Comparison of ENCODE assay signal across 8 cellular contexts in genomic region chr11:46238078-46238966, GRCh38. TPM values are rescaled to one million over a fixed set of nuclear protein-coding genes. Genes with fewer than 3 reads are reported as not detected.
DNase-seq lines count a peak whose midpoint lies in the region; ATAC-seq and TF ChIP-seq lines count a peak whose summit lies in the region.

No MANE protein-coding gene starts in this region.

- peak overlapping the region; percentile 62 for H2BK5ac ChIP-seq in neuronal stem cell (ENCODE audit: low read length)

- H3K9me3 ChIP-seq in Peyer's patch (peaks cover 0 to under 1% (median 0%) of the 10 kb centered on the region in 4 donors), neuronal stem cell (replicated peaks in 1 of 2; ENCODE audit: control insufficient read depth in 2 of 2, insufficient read depth in 1 of 2, low read depth in 1 of 2, low read length in 2 of 2) (peaks cover 0 to 16% of the 10 kb centered on the region in 2 donors), tibial artery (no peaks in the 10 kb centered on the region)

- H2BK12ac ChIP-seq in neuronal stem cell (ENCODE audit: low read length): no peak overlapping the region

- H3K4ac ChIP-seq in neuronal stem cell (ENCODE audit: low read length): no peak overlapping the region

- H2AFZ ChIP-seq in neuronal stem cell (ENCODE audit: low read length): peak overlapping the region; percentile 93

- DNase-seq in NCI-H2227 (lab: John Stamatoyannopoulos, UW; ENCODE audit: unreplicated experiment) (peak; percentile 73), NCI-H2227 treated with DMSO at 0.1 percent for 48 hours (lab: John Stamatoyannopoulos, UW) (no peak), Peyer's patch (peak; percentile 48 to 78 (median 69)), foreskin keratinocyte (peak; percentile 23 to 55), neuronal stem cell (ENCODE audit: low spot score) (peak; percentile 62), tibial artery (peak; percentile 47 to 82)
- DNase-seq in activated effector memory CD4-positive, alpha-beta T cell treated with Interleukin-2 at 50 U/mL for 16 hours: peak; percentile 40

- peaks cover 0 to 36% (median 13%) of the 10 kb centered on the region in 4 donors for H3K4me1 ChIP-seq in Peyer's patch
- peaks cover 28% of the 10 kb centered on the region for H3K4me1 ChIP-seq in foreskin keratinocyte
- peaks cover 8 to 27% of the 10 kb centered on the region in 2 donors for H3K4me1 ChIP-seq in neuronal stem cell (ENCODE audit: control insufficient read depth in 2 of 2, insufficient read depth in 1 of 2, low read depth in 1 of 2, low read length in 2 of 2)
- H3K4me1 ChIP-seq in tibial artery: peaks cover 6 to 32% (median 27%) of the 10 kb centered on the region in 4 donors

- H4K91ac ChIP-seq in neuronal stem cell (ENCODE audit: low read depth, low read length, poor library complexity): no peak overlapping the region

- H2BK15ac ChIP-seq in neuronal stem cell (ENCODE audit: low read length): peak overlapping the region; percentile 79

- intact Hi-C loops in tibial artery (cut with DNase I; ENCODE audit: low total_unique reads): loop anchor here (2.0 kb wide), 1 partner anchor 68 kb away; no protein-coding TSS in a partner anchor

- H3K79me1 ChIP-seq in neuronal stem cell (ENCODE audit: low read depth, low read length): no peaks in the 10 kb centered on the region

- H3K23ac ChIP-seq in neuronal stem cell (ENCODE audit: low read depth, low read length, poor library complexity): peak overlapping the region; percentile 17

- H3K27me3 ChIP-seq in Peyer's patch: no peaks in the 10 kb centered on the region
- no peaks in the 10 kb centered on the region for H3K27me3 ChIP-seq in foreskin keratinocyte
- H3K27me3 ChIP-seq in neuronal stem cell (ENCODE audit: control insufficient read depth in 3 of 3, insufficient read depth in 3 of 3, low read depth in 1 of 3, low read length in 3 of 3): peaks cover 0 to 57% (median 11%) of the 10 kb centered on the region in 3 experiments
- H3K27me3 ChIP-seq in tibial artery: peaks cover 0 to 23% of the 10 kb centered on the region in 2 donors

- WGBS in neuronal stem cell (ENCODE audit: extremely low coverage in 2 of 2, insufficient read length in 2 of 2, insufficient replicate concordance in 1 of 2), 2 donors: no CpG with 5 or more reads among the region's 70 CpGs

- no peak overlapping the region for H4K8ac ChIP-seq in neuronal stem cell (ENCODE audit: low read depth, low read length)

- no peak overlapping the region for H2BK120ac ChIP-seq in neuronal stem cell (ENCODE audit: low read depth, low read length)

- H3K27ac ChIP-seq in Peyer's patch (peak overlapping the region; percentile 41 to 86 (median 68)), foreskin keratinocyte (peak overlapping the region; percentile 20), neuronal stem cell (replicated peaks; ENCODE audit: low read length) (no peak overlapping the region), tibial artery (peak overlapping the region; percentile 10 to 56)

- peak overlapping the region; percentile 53 for H3K9ac ChIP-seq in neuronal stem cell (ENCODE audit: low read depth, low read length, poor library complexity)

- no peak overlapping the region for H2AK5ac ChIP-seq in neuronal stem cell (ENCODE audit: low read depth, low read length)

- no peak overlapping the region for H3K14ac ChIP-seq in neuronal stem cell (ENCODE audit: low read length)

- ATAC-seq in foreskin keratinocyte: peak; percentile 31
- no peak for ATAC-seq in GM19467 (IDR thresholded peaks at IDR 0.05; ENCODE audit: unreplicated experiment)

- peak overlapping the region; percentile 85 for H3K4me2 ChIP-seq in neuronal stem cell (ENCODE audit: insufficient read depth, low read length, poor library complexity, severe bottlenecking)

- H3K36me3 ChIP-seq in Peyer's patch (no peaks in the 10 kb centered on the region), neuronal stem cell (replicated peaks in 1 of 2; ENCODE audit: control insufficient read depth in 2 of 2, insufficient read depth in 2 of 2, low read length in 2 of 2) (no peaks in the 10 kb centered on the region), tibial artery (no peaks in the 10 kb centered on the region)

- H3K18ac ChIP-seq in neuronal stem cell (ENCODE audit: low read length): peak overlapping the region; percentile 90

- H3K4me3 ChIP-seq in Peyer's patch: peak overlapping the region; percentile 33 to 62 (median 52)
- peak overlapping the region; percentile 27 to 76 for H3K4me3 ChIP-seq in neuronal stem cell (ENCODE audit: low read length in 2 of 2)
- peak overlapping the region; percentile 45 to 59 for H3K4me3 ChIP-seq in tibial artery

- TF ChIP-seq CTCF in Peyer's patch (IDR thresholded peaks at IDR 0.05) (peak in 2 of 6 experiments; percentile 5 to 22), foreskin keratinocyte (conservative IDR thresholded peaks at IDR 0.05) (peak; percentile 38), tibial artery (IDR thresholded peaks at IDR 0.05) (peak in 1 of 2 experiments; percentile 2)

- TF ChIP-seq POLR2A in Peyer's patch (IDR thresholded peaks at IDR 0.05): no peak

RNA-seq across cellular contexts. Expression of gene CREB3L1, which starts 39.1 kb away (rescaled TPM):
- 10 to 100 TPM; 13.2 to 50.6 (median 30.3) TPM for total RNA-seq in Peyer's patch
- 0.35 and 0.88 TPM in 2 replicates for total RNA-seq in foreskin keratinocyte
- polyA plus RNA-seq in foreskin keratinocyte: 0.61 and 1.1 TPM in 2 replicates
- 8.4 TPM for polyA plus RNA-seq in neuronal stem cell (2013, experiment 1 of 2)
- polyA plus RNA-seq in neuronal stem cell (2013, experiment 2 of 2): 8.8 TPM
